In the genomic region with DNA sequence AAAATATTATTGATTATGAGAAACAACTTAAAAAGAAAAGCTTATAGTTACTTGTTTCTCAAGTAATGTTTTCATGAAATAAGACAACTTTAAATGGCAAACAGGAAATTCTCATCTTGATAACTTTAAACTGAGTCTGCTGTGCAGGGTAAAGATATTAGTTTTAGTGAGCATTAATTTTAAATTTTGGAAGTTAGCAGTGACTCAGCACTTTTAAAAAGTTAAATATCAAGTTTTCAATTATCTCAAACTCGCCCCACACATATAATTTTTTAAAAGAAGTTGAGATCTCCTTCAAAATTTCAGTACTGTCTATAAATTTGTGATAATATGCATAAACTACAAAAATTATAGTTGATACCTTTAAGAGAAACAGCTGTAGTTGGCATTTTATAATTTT, we compare ENCODE assay signal across 25 cellular contexts.
"Had no signal": no experiment of that assay in that cellular context is flagged by ENCODE, and none has a peak within 500 bp of the region (broad histone marks: within the 10 kb centered on the region; RNA-seq: fewer than 3 reads in every experiment).

No MANE protein-coding gene starts in this region.

- H3K27me3 Mint-ChIP-seq: activated CD8-positive, alpha-beta T cell treated with anti-CD3 and anti-CD28 coated beads for 36 hours; activated naive CD4-positive, alpha-beta T cell treated with anti-CD3 and anti-CD28 coated beads, Interleukin-2, amount 10 ng/mL, durations not matched to agents 7 days and 5 days had no signal

- H3K27ac Mint-ChIP-seq: activated CD8-positive, alpha-beta T cell treated with anti-CD3 and anti-CD28 coated beads for 36 hours; activated naive CD4-positive, alpha-beta T cell treated with anti-CD3 and anti-CD28 coated beads, Interleukin-2, amount 10 ng/mL, durations not matched to agents 7 days and 5 days; activated naive CD8-positive, alpha-beta T cell treated with anti-CD3 and anti-CD28 coated beads for 36 hours; activated T-cell treated with anti-CD3 and anti-CD28 coated beads, Interleukin-2, amount 50 U/mL, for 72 hours; activated T-helper 2 cell treated with anti-CD3 and anti-CD28 coated beads, Interferon-gamma antibody, Interleukin-2, Interleukin-4, amounts not matched to agents 10 μg/mL and 5 μg/mL and 100 μg/mL, durations not matched to agents 14 hours and 24 hours and 36 hours had no signal

- H3K9me3 Mint-ChIP-seq: activated CD8-positive, alpha-beta T cell treated with anti-CD3 and anti-CD28 coated beads for 36 hours; activated naive CD4-positive, alpha-beta T cell treated with anti-CD3 and anti-CD28 coated beads, Interleukin-2, amount 10 ng/mL, durations not matched to agents 7 days and 5 days; activated naive CD8-positive, alpha-beta T cell treated with anti-CD3 and anti-CD28 coated beads for 36 hours; activated T-cell treated with anti-CD3 and anti-CD28 coated beads, Interleukin-2, amount 50 U/mL, for 72 hours; activated T-helper 2 cell treated with anti-CD3 and anti-CD28 coated beads, Interferon-gamma antibody, Interleukin-2, Interleukin-4, amounts not matched to agents 10 μg/mL and 5 μg/mL and 100 μg/mL, durations not matched to agents 14 hours and 24 hours and 36 hours had no signal

- H3K36me3 ChIP-seq: MG63, SJSA1 had no signal

- ATAC-seq: activated CD4-positive, CD25-positive, alpha-beta regulatory T cell treated with anti-CD3 and anti-CD28 coated beads, Interleukin-2, amount 50 U/mL, for 24 hours; activated CD8-positive, alpha-beta T cell treated with anti-CD3 and anti-CD28 coated beads for 36 hours; activated T-cell treated with anti-CD3 and anti-CD28 coated beads, Interleukin-2, amount 50 U/mL, for 72 hours; PC-3 had no signal

- H3K4me3 ChIP-seq: MG63, SJSA1 had no signal

- H3K9me3 ChIP-seq: MG63, SJSA1 had no signal

- FAIRE-seq: RCC 7860, TTC549 had no signal

- H3K4me3 Mint-ChIP-seq: activated CD8-positive, alpha-beta T cell treated with anti-CD3 and anti-CD28 coated beads for 36 hours; activated naive CD4-positive, alpha-beta T cell treated with anti-CD3 and anti-CD28 coated beads, Interleukin-2, amount 10 ng/mL, durations not matched to agents 7 days and 5 days; activated naive CD8-positive, alpha-beta T cell treated with anti-CD3 and anti-CD28 coated beads for 36 hours; activated T-cell treated with anti-CD3 and anti-CD28 coated beads, Interleukin-2, amount 50 U/mL, for 72 hours had no signal

- H3K27me3 ChIP-seq: MG63, SJSA1 had no signal

- H3K27ac ChIP-seq: SJSA1 had no signal

- DNase-seq: activated CD4-positive, alpha-beta T cell treated with anti-CD3 and anti-CD28 coated beads for 4 hours; activated CD8-positive, alpha-beta memory T cell treated with anti-CD3 and anti-CD28 coated beads, Interleukin-2, amount 50 U/mL, for 4 hours; activated CD8-positive, alpha-beta T cell treated with anti-CD3 and anti-CD28 coated beads for 36 hours; activated gamma-delta T cell treated with Interleukin-2 at 50 U/mL for 16 hours; activated naive CD4-positive, alpha-beta T cell treated with anti-CD3 and anti-CD28 coated beads, Interleukin-2, amount 10 ng/mL, durations not matched to agents 7 days and 5 days; activated naive CD8-positive, alpha-beta T cell treated with anti-CD3 and anti-CD28 coated beads for 36 hours; activated T-cell treated with anti-CD3 and anti-CD28 coated beads, Interleukin-2, amount 50 U/mL, for 72 hours; anterior cingulate cortex; cerebellar nuclear complex; MG63; MV-4-11; NCI-H1092 treated with DMSO at 0.1 percent for 48 hours; NCI-H1436; NCI-H1694 treated with DMSO at 0.1 percent for 48 hours; NCI-H2029 treated with DMSO at 0.1 percent for 48 hours; NCI-H345; NCI-H524; PC-3; T-helper 2 cell; T1000 had no signal

- H3K36me3 Mint-ChIP-seq: activated naive CD4-positive, alpha-beta T cell treated with anti-CD3 and anti-CD28 coated beads, Interleukin-2, amount 10 ng/mL, durations not matched to agents 7 days and 5 days; activated naive CD8-positive, alpha-beta T cell treated with anti-CD3 and anti-CD28 coated beads for 36 hours had no signal

- H3K4me1 Mint-ChIP-seq: activated naive CD4-positive, alpha-beta T cell treated with anti-CD3 and anti-CD28 coated beads, Interleukin-2, amount 10 ng/mL, durations not matched to agents 7 days and 5 days; activated naive CD8-positive, alpha-beta T cell treated with anti-CD3 and anti-CD28 coated beads for 36 hours had no signal
